2 cellular contexts compared by ENCODE assay signal in genomic region chr12:74490390-74491064, GRCh38.
TF ChIP-seq lines count a peak whose summit lies in the region.

No MANE protein-coding gene starts in this region.

TF ChIP-seq in A549, 52 proteins besides CTCF, POLR2A, EP300 and RAD21 (continued from another document):
- TF ChIP-seq, protein P1, sequence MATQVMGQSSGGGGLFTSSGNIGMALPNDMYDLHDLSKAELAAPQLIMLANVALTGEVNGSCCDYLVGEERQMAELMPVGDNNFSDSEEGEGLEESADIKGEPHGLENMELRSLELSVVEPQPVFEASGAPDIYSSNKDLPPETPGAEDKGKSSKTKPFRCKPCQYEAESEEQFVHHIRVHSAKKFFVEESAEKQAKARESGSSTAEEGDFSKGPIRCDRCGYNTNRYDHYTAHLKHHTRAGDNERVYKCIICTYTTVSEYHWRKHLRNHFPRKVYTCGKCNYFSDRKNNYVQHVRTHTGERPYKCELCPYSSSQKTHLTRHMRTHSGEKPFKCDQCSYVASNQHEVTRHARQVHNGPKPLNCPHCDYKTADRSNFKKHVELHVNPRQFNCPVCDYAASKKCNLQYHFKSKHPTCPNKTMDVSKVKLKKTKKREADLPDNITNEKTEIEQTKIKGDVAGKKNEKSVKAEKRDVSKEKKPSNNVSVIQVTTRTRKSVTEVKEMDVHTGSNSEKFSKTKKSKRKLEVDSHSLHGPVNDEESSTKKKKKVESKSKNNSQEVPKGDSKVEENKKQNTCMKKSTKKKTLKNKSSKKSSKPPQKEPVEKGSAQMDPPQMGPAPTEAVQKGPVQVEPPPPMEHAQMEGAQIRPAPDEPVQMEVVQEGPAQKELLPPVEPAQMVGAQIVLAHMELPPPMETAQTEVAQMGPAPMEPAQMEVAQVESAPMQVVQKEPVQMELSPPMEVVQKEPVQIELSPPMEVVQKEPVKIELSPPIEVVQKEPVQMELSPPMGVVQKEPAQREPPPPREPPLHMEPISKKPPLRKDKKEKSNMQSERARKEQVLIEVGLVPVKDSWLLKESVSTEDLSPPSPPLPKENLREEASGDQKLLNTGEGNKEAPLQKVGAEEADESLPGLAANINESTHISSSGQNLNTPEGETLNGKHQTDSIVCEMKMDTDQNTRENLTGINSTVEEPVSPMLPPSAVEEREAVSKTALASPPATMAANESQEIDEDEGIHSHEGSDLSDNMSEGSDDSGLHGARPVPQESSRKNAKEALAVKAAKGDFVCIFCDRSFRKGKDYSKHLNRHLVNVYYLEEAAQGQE (IDR thresholded peaks at IDR 0.05): no peak

TF ChIP-seq in GM23338, 12 proteins besides CTCF, POLR2A, EP300 and RAD21 (continued from another document):
- TF ChIP-seq, protein P2, sequence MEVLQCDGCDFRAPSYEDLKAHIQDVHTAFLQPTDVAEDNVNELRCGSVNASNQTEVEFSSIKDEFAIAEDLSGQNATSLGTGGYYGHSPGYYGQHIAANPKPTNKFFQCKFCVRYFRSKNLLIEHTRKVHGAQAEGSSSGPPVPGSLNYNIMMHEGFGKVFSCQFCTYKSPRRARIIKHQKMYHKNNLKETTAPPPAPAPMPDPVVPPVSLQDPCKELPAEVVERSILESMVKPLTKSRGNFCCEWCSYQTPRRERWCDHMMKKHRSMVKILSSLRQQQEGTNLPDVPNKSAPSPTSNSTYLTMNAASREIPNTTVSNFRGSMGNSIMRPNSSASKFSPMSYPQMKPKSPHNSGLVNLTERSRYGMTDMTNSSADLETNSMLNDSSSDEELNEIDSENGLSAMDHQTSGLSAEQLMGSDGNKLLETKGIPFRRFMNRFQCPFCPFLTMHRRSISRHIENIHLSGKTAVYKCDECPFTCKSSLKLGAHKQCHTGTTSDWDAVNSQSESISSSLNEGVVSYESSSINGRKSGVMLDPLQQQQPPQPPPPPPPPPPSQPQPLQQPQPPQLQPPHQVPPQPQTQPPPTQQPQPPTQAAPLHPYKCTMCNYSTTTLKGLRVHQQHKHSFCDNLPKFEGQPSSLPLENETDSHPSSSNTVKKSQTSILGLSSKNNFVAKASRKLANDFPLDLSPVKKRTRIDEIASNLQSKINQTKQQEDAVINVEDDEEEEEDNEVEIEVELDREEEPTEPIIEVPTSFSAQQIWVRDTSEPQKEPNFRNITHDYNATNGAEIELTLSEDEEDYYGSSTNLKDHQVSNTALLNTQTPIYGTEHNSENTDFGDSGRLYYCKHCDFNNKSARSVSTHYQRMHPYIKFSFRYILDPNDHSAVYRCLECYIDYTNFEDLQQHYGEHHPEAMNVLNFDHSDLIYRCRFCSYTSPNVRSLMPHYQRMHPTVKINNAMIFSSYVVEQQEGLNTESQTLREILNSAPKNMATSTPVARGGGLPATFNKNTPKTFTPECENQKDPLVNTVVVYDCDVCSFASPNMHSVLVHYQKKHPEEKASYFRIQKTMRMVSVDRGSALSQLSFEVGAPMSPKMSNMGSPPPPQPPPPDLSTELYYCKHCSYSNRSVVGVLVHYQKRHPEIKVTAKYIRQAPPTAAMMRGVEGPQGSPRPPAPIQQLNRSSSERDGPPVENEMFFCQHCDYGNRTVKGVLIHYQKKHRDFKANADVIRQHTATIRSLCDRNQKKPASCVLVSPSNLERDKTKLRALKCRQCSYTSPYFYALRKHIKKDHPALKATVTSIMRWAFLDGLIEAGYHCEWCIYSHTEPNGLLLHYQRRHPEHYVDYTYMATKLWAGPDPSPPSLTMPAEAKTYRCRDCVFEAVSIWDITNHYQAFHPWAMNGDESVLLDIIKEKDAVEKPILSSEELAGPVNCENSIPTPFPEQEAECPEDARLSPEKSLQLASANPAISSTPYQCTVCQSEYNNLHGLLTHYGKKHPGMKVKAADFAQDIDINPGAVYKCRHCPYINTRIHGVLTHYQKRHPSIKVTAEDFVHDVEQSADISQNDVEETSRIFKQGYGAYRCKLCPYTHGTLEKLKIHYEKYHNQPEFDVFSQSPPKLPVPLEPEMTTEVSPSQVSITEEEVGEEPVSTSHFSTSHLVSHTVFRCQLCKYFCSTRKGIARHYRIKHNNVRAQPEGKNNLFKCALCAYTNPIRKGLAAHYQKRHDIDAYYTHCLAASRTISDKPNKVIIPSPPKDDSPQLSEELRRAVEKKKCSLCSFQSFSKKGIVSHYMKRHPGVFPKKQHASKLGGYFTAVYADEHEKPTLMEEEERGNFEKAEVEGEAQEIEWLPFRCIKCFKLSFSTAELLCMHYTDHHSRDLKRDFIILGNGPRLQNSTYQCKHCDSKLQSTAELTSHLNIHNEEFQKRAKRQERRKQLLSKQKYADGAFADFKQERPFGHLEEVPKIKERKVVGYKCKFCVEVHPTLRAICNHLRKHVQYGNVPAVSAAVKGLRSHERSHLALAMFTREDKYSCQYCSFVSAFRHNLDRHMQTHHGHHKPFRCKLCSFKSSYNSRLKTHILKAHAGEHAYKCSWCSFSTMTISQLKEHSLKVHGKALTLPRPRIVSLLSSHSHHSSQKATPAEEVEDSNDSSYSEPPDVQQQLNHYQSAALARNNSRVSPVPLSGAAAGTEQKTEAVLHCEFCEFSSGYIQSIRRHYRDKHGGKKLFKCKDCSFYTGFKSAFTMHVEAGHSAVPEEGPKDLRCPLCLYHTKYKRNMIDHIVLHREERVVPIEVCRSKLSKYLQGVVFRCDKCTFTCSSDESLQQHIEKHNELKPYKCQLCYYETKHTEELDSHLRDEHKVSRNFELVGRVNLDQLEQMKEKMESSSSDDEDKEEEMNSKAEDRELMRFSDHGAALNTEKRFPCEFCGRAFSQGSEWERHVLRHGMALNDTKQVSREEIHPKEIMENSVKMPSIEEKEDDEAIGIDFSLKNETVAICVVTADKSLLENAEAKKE (CRISPR knock-in tag; IDR thresholded peaks at IDR 0.05): no peak
- TF ChIP-seq ZNF114 (CRISPR knock-in tag; IDR thresholded peaks at IDR 0.05) (no peak), EZH2 (IDR thresholded peaks at IDR 0.05; ENCODE audit: low read depth, unreplicated experiment) (no peak), STAT1 (IDR thresholded peaks at IDR 0.05; ENCODE audit: unreplicated experiment) (no peak)
- TF ChIP-seq, protein P3, sequence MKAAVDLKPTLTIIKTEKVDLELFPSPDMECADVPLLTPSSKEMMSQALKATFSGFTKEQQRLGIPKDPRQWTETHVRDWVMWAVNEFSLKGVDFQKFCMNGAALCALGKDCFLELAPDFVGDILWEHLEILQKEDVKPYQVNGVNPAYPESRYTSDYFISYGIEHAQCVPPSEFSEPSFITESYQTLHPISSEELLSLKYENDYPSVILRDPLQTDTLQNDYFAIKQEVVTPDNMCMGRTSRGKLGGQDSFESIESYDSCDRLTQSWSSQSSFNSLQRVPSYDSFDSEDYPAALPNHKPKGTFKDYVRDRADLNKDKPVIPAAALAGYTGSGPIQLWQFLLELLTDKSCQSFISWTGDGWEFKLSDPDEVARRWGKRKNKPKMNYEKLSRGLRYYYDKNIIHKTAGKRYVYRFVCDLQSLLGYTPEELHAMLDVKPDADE (IDR thresholded peaks at IDR 0.05): no peak
- TF ChIP-seq, protein P1 (IDR thresholded peaks at IDR 0.05; ENCODE audit: unreplicated experiment): no peak
